19 cellular contexts compared by ENCODE assay signal in genomic region chr18:31232779-31233424, GRCh38.
"Had no signal": no experiment of that assay in that cellular context is flagged by ENCODE, and none has a peak within 500 bp of the region (broad histone marks: within the 10 kb centered on the region; RNA-seq: fewer than 3 reads in every experiment).

No MANE protein-coding gene starts in this region.

- H3K4me3 Mint-ChIP-seq: activated CD4-positive, alpha-beta T cell treated with anti-CD3 and anti-CD28 coated beads, Interleukin-2, amount 10 ng/mL, durations not matched to agents 24 days and 14 days; activated naive CD8-positive, alpha-beta T cell; central memory CD8-positive, alpha-beta T cell; naive thymus-derived CD4-positive, alpha-beta T cell had no signal

- H3K27ac ChIP-seq: psoas muscle, sigmoid colon, stomach, testis, upper lobe of right lung had no signal

- H3K9me3 ChIP-seq: psoas muscle, sigmoid colon, stomach, testis, upper lobe of right lung had no signal

- ATAC-seq: naive thymus-derived CD4-positive, alpha-beta T cell; psoas muscle; upper lobe of right lung had no signal

- H3K27ac Mint-ChIP-seq: activated CD4-positive, alpha-beta T cell treated with anti-CD3 and anti-CD28 coated beads, Interleukin-2, amount 10 ng/mL, durations not matched to agents 24 days and 14 days; activated naive CD8-positive, alpha-beta T cell; naive thymus-derived CD4-positive, alpha-beta T cell had no signal

- H3K4me1 ChIP-seq: psoas muscle, sigmoid colon, stomach, testis, upper lobe of right lung had no signal

- H3K36me3 Mint-ChIP-seq: activated naive CD8-positive, alpha-beta T cell; naive thymus-derived CD4-positive, alpha-beta T cell had no signal

- H3K36me3 ChIP-seq: sigmoid colon, stomach, upper lobe of right lung had no signal

- H3K4me3 ChIP-seq: psoas muscle, sigmoid colon, stomach, testis, upper lobe of right lung had no signal

- DNase-seq: activated CD4-positive, alpha-beta T cell treated with anti-CD3 and anti-CD28 coated beads, Interleukin-2, amount 10 ng/mL, durations not matched to agents 24 days and 14 days; activated CD4-positive, CD25-positive, alpha-beta regulatory T cell; activated CD8-positive, alpha-beta memory T cell treated with anti-CD3 and anti-CD28 coated beads for 24 hours; activated gamma-delta T cell treated with Interleukin-2 at 50 U/mL for 16 hours; amniotic stem cell; cortex of kidney; effector CD4-positive, alpha-beta T cell; foreskin fibroblast; naive thymus-derived CD4-positive, alpha-beta T cell; nucleus accumbens; psoas muscle; sigmoid colon; stimulated activated CD4-positive, alpha-beta T cell treated with anti-CD3 and anti-CD28 coated beads, Interleukin-1b, Interleukin-23, amount 100 ng/mL, for 48 hours; stomach; T-helper 2 cell; testis; upper lobe of right lung had no signal

- H3K27me3 ChIP-seq: sigmoid colon, stomach, testis, upper lobe of right lung had no signal

- H3K27me3 Mint-ChIP-seq: activated CD4-positive, alpha-beta T cell treated with anti-CD3 and anti-CD28 coated beads, Interleukin-2, amount 10 ng/mL, durations not matched to agents 24 days and 14 days; activated naive CD8-positive, alpha-beta T cell; central memory CD8-positive, alpha-beta T cell; naive thymus-derived CD4-positive, alpha-beta T cell had no signal

- H3K4me1 Mint-ChIP-seq: activated CD4-positive, alpha-beta T cell treated with anti-CD3 and anti-CD28 coated beads, Interleukin-2, amount 10 ng/mL, durations not matched to agents 24 days and 14 days; central memory CD8-positive, alpha-beta T cell had no signal
